Comparison of ENCODE assay signal across 1 cellular context in genomic region chr6:131062245-131063027, GRCh38.
TF ChIP-seq lines count a peak whose summit lies in the region.

No MANE protein-coding gene starts in this region.

TF ChIP-seq in HepG2, 621 proteins besides CTCF, POLR2A, EP300 and RAD21 (continued from another document):
- no peak for TF ChIP-seq BCLAF1 (IDR thresholded peaks at IDR 0.05)
- TF ChIP-seq ARNTL (CRISPR knock-in tag; IDR thresholded peaks at IDR 0.05), result no peak
- no peak for TF ChIP-seq SP1 (IDR thresholded peaks at IDR 0.05)
- no peak for TF ChIP-seq SP1 (CRISPR knock-in tag; IDR thresholded peaks at IDR 0.05)
- TF ChIP-seq ZNF598 (CRISPR knock-in tag; IDR thresholded peaks at IDR 0.05; ENCODE audit: borderline replicate concordance), result no peak
- 0 out of 2 replicates have a peak, but pooled peaks have one; percentile 17 for TF ChIP-seq ZSCAN12 (CRISPR knock-in tag; IDR thresholded peaks at IDR 0.05)
- no peak for TF ChIP-seq SMARCC2 (IDR thresholded peaks at IDR 0.05)
- TF ChIP-seq MXD1 (CRISPR knock-in tag; IDR thresholded peaks at IDR 0.05), result no peak
- no peak for TF ChIP-seq DZIP1 (CRISPR knock-in tag; IDR thresholded peaks at IDR 0.05)
- TF ChIP-seq SIX1 (CRISPR knock-in tag; IDR thresholded peaks at IDR 0.05; ENCODE audit: borderline replicate concordance), result no peak
- TF ChIP-seq ZNF777 (CRISPR knock-in tag; IDR thresholded peaks at IDR 0.05), result peak; percentile 70
- peak; percentile 2; the same call in 1 of the 2 replicates for TF ChIP-seq FOSL2 (CRISPR knock-in tag; IDR thresholded peaks at IDR 0.05)
- TF ChIP-seq ZNF230 (CRISPR knock-in tag; IDR thresholded peaks at IDR 0.05), result no peak
- TF ChIP-seq YEATS4 (CRISPR knock-in tag; IDR thresholded peaks at IDR 0.05; ENCODE audit: borderline replicate concordance), result peak; percentile 75; the same call in 1 of the 2 replicates
- peak; percentile 79 for TF ChIP-seq AGO2 (optimal IDR thresholded peaks at IDR 0.05; ENCODE audit: low read depth, low read length)
- no peak for TF ChIP-seq CC2D1A (CRISPR knock-in tag; IDR thresholded peaks at IDR 0.05)
- TF ChIP-seq ZSCAN20 (CRISPR knock-in tag; IDR thresholded peaks at IDR 0.05; ENCODE audit: borderline replicate concordance), result no peak; the same call in none of the 2 replicates
- peak in 1 of 2 experiments; percentile 11; a peak in 2 of 4 replicates for TF ChIP-seq HMGXB4 (CRISPR knock-in tag; IDR thresholded peaks at IDR 0.05; ENCODE audit: borderline replicate concordance in 1 of 2, low read depth in 1 of 2)
- no peak for TF ChIP-seq PBX3 (CRISPR knock-in tag; IDR thresholded peaks at IDR 0.05; ENCODE audit: borderline replicate concordance)
- no peak for TF ChIP-seq SKIL (CRISPR knock-in tag; IDR thresholded peaks at IDR 0.05; ENCODE audit: borderline replicate concordance)
- no peak for TF ChIP-seq CSRNP1 (CRISPR knock-in tag; IDR thresholded peaks at IDR 0.05)
